In genomic region chr17:45743626-45744326, GRCh38 we compare ENCODE assay signal across 27 cellular contexts. TPM values are rescaled to one million over a fixed set of nuclear protein-coding genes. Genes with fewer than 3 reads are reported as not detected.
A peak's percentile ranks its signal among the peaks of the same experiment; 100 is the strongest.
DNase-seq lines count a peak whose midpoint lies in the region; ATAC-seq, FAIRE-seq and TF ChIP-seq lines count a peak whose summit lies in the region.
"Had no signal": no experiment of that assay in that cellular context is flagged by ENCODE, and none has a peak within 500 bp of the region (broad histone marks: within the 10 kb centered on the region; RNA-seq: fewer than 3 reads in every experiment).

No MANE protein-coding gene starts in this region.

- H3K4me3 ChIP-seq in kidney (ENCODE audit: low read length in 2 of 2) (no peak overlapping the region), sigmoid colon (no peak overlapping the region)
- H3K4me3 ChIP-seq: GM23338, PC-9 had no signal

- no peak for TF ChIP-seq POLR2A in sigmoid colon (IDR thresholded peaks at IDR 0.05)

- intact Hi-C loops in kidney (cut with DNase I) = no loop called here
- intact Hi-C loops in sigmoid colon (cut with DNase I) = no loop called here

- no peak overlapping the region for H3K9ac ChIP-seq in kidney (ENCODE audit: low read length in 2 of 2)

- H3K9me3 ChIP-seq in kidney (ENCODE audit: control insufficient read depth in 1 of 2, low read length in 2 of 2) (no peaks in the 10 kb centered on the region), sigmoid colon (no peaks in the 10 kb centered on the region)

- ATAC-seq in HG02610 (IDR thresholded peaks at IDR 0.05; ENCODE audit: unreplicated experiment) = no peak
- ATAC-seq: GM23338, SK-N-SH treated with all-trans-retinoic acid at 6 μM for 48 hours had no signal

- WGBS in sigmoid colon, 2 donors = 65 to 77% methylated on average over 4 of the region's 4 CpGs

- no peak for FAIRE-seq in kidney (lab: Jason Lieb, UNC)
- FAIRE-seq: GM12891 had no signal

- no peaks in the 10 kb centered on the region for H3K36me3 ChIP-seq in kidney (ENCODE audit: control insufficient read depth in 1 of 2, insufficient read depth in 2 of 2, low read length in 2 of 2)
- no peaks in the 10 kb centered on the region for H3K36me3 ChIP-seq in sigmoid colon

- peaks cover 0 to 50% (median 3%) of the 10 kb centered on the region in 3 donors for H3K27me3 ChIP-seq in sigmoid colon

- TF ChIP-seq EP300 in sigmoid colon (IDR thresholded peaks at IDR 0.05) = no peak

- TF ChIP-seq CTCF in kidney (IDR thresholded peaks at IDR 0.05; ENCODE audit: borderline replicate concordance, extremely low read depth, insufficient read depth) (no peak), sigmoid colon (IDR thresholded peaks at IDR 0.05) (no peak)

- DNase-seq in NCI-H345 (lab: John Stamatoyannopoulos, UW) = peak; percentile 25
- DNase-seq in NCI-H345 treated with DMSO at 0.1 percent for 48 hours (lab: John Stamatoyannopoulos, UW; ENCODE audit: unreplicated experiment) = no peak
- DNase-seq in NCI-H1092 (lab: John Stamatoyannopoulos, UW) = peak; percentile 35
- DNase-seq in kidney = peak; percentile 51
- peak; percentile 34 for DNase-seq in sigmoid colon
- DNase-seq in AML-193 (lab: John Stamatoyannopoulos, UW) = no peak
- no peak for DNase-seq in NCI-H2081 (lab: John Stamatoyannopoulos, UW)
- DNase-seq: CD8-positive, alpha-beta memory T cell; DND-41; HCEC 1CT; KBM-7; MM.1S; NCI-H1048; NCI-H1436 treated with DMSO at 0.1 percent for 48 hours; NCI-H2029 treated with DMSO at 0.1 percent for 48 hours; NCI-H2171; NCI-H446 treated with DMSO at 0.1 percent for 48 hours; NCI-H526 treated with DMSO at 0.1 percent for 48 hours; PC-9; RPMI8226 had no signal

- no peak overlapping the region for H3K27ac ChIP-seq in kidney (ENCODE audit: low read depth in 2 of 2, low read length in 2 of 2)
- no peak overlapping the region for H3K27ac ChIP-seq in sigmoid colon
- H3K27ac ChIP-seq: C4-2B, PC-9 had no signal

- no peaks in the 10 kb centered on the region for H3K4me1 ChIP-seq in kidney (ENCODE audit: control insufficient read depth in 1 of 2, insufficient read depth in 1 of 2, low read depth in 1 of 2, low read length in 2 of 2)
- H3K4me1 ChIP-seq in sigmoid colon = no peaks in the 10 kb centered on the region

RNA-seq across cellular contexts. Expression of gene CRHR1, which starts 40.3 kb away (rescaled TPM):
- total RNA-seq in kidney = not detected
- not detected for polyA plus RNA-seq in kidney (ENCODE audit: insufficient read depth, low read depth, low replicate concordance)
- under 1 TPM in 1 of 4 donors, not detected in 3; 0.33 TPM for total RNA-seq in sigmoid colon
- polyA plus RNA-seq in sigmoid colon = not detected
- total RNA-seq: CD8-positive, alpha-beta memory T cell; HT1080; PC-9 had no signal
- polyA plus RNA-seq: AG04450; CD8-positive, alpha-beta memory T cell had no signal

Comparison
In these comparisons a context has a peak if more than half of its experiments do, and no peak if none do; other contexts are left out.
1. DNase-seq: peak in NCI-H345 (single experiment), NCI-H1092 (single experiment), kidney (single experiment) and sigmoid colon (single experiment); none in NCI-H345 treated with DMSO at 0.1 percent for 48 hours (single experiment), AML-193 (0 of 2) and NCI-H2081 (0 of 2).